ENCODE assay signal across 22 cellular contexts in the genomic region with DNA sequence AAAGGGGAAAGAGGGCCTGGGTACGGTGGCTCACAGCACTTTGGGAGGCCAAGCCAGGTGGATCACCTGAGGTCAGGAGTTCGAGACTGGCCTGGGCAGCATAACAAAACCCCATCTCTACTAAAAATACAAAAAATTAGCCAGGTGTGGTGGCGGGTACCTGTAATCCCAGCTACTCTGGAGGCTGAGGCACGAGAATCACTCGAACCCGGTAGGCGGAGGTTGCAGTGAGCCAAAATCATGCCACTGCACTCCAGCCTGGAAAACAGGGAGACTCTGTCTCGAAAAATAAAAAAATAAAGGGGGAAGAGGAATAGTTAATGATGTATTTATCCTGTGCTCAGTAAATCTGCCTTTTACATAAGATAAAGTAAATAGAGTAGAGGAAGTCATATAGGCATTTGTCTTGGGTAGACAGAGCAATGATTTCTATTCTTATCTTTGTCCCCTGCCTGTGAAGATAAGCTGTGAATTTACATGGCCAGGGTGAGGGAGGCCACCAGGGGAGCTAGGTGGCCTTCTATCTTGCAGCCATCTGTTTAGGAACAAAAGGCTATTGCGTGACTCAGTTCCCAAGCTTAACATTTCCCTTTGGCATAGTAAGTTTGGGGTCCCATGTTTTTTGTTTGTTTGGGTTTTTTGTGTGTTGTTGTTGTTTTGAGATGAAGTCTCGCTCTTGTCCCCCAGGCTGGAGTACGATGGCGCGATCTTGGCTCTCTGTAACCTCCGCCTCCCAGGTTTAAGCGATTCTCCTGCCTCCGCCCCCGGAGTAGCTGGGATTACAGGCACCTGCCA.
DNase-seq lines count a peak whose midpoint lies in the region; FAIRE-seq and TF ChIP-seq lines count a peak whose summit lies in the region.
"Had no signal": no experiment of that assay in that cellular context is flagged by ENCODE, and none has a peak within 500 bp of the region (broad histone marks: within the 10 kb centered on the region; RNA-seq: fewer than 3 reads in every experiment).

No MANE protein-coding gene starts in this region.

- H3K4me2 ChIP-seq in H1 (ENCODE audit: insufficient read depth in 1 of 2, low read depth in 2 of 2, low read length in 2 of 2) (no peak overlapping the region), neural progenitor cell (no peak overlapping the region)

- H3K79me2 ChIP-seq in H1 (ENCODE audit: control insufficient read depth in 1 of 2, insufficient read depth in 2 of 2, low read length in 2 of 2), result no peaks in the 10 kb centered on the region
- no peaks in the 10 kb centered on the region for H3K79me2 ChIP-seq in neural progenitor cell (ENCODE audit: low read depth)

- H3K4me3 Mint-ChIP-seq in neural progenitor cell, result no peak overlapping the region
- H3K4me3 Mint-ChIP-seq: stimulated activated memory B cell treated with anti-CD40 and anti-IgM and Interleukin-4, amounts not matched to agents 10 μg/mL and 1 μg/mL and 100 μg/mL, for 72 hours had no signal

- no peak overlapping the region for H2AK5ac ChIP-seq in H1 (ENCODE audit: low read depth, low read length)

- H3K23ac ChIP-seq in H1 (ENCODE audit: insufficient read length), result no peak overlapping the region

- H3K9me3 Mint-ChIP-seq in neural progenitor cell, result no peaks in the 10 kb centered on the region
- H3K9me3 Mint-ChIP-seq: stimulated activated memory B cell treated with anti-CD40 and anti-IgM and Interleukin-4, amounts not matched to agents 10 μg/mL and 1 μg/mL and 100 μg/mL, for 72 hours had no signal

- 0 out of 2 replicates have a peak, but pooled peaks have one; percentile 3 for TF ChIP-seq CTCF in GM12874 (IDR thresholded peaks at IDR 0.05; ENCODE audit: insufficient read depth, low read depth, low read length)
- TF ChIP-seq CTCF in NB4 (IDR thresholded peaks at IDR 0.05; ENCODE audit: low read depth, low read length), result no peak
- peak in 2 of 3 experiments; percentile 30 to 34; a peak in 3 of 4 replicates for TF ChIP-seq CTCF in H1 (IDR thresholded peaks at IDR 0.05; ENCODE audit: control extremely low read depth in 1 of 3, insufficient read depth in 1 of 3, low read depth in 1 of 3, low read length in 3 of 3)
- TF ChIP-seq CTCF in neural progenitor cell (IDR thresholded peaks at IDR 0.05), result peak; percentile 36

- peaks cover 49% of the 10 kb centered on the region for H3K4me1 Mint-ChIP-seq in neural progenitor cell

- TF ChIP-seq EP300 in H1 (IDR thresholded peaks at IDR 0.05; ENCODE audit: borderline replicate concordance in 1 of 2, low read depth in 2 of 2, low read length in 2 of 2), result no peak

- H3K9ac ChIP-seq in H1 (replicated peaks in 1 of 4; ENCODE audit: extremely low read depth in 1 of 4, low read depth in 3 of 4, low read length in 3 of 4), result no peak overlapping the region
- no peak overlapping the region for H3K9ac ChIP-seq in neural progenitor cell

- no peak overlapping the region; the same call in 1 of the 2 replicates for H4K8ac ChIP-seq in H1 (ENCODE audit: extremely low read depth, insufficient read depth, low read length)

- POLR2A ChIA-PET in H1 (lab: Charles Lee; ENCODE audit: partially characterized antibody), result interaction anchor here (0.6 to 1.3 kb wide), 3 partner anchors 73 to 494 kb away, joined by 3 to 7 read pairs (median 3); a partner anchor contains a TSS

- no peak overlapping the region for H2AFZ ChIP-seq in H1 (ENCODE audit: low read length)
- H2AFZ ChIP-seq in neural progenitor cell (replicated peaks), result no peak overlapping the region

- H4K5ac ChIP-seq in H1 (ENCODE audit: insufficient read length, low read depth, low read length), result no peak overlapping the region

- no peak overlapping the region for H2BK12ac ChIP-seq in H1 (ENCODE audit: low read depth, low read length)

- H3K18ac ChIP-seq in H1 (ENCODE audit: extremely low read depth, low read length), result no peak overlapping the region; the same call in 1 of the 2 replicates

- TF ChIP-seq RAD21 in H1 (IDR thresholded peaks at IDR 0.05 in 1 of 2, conservative IDR thresholded peaks at IDR 0.05 in 1 of 2; ENCODE audit: low read depth in 2 of 2, low read length in 2 of 2), result peak; percentile 17 to 39; a peak in 3 of 4 replicates

- CTCF ChIA-PET in H1 (lab: Charles Lee; ENCODE audit: partially characterized antibody), result interaction anchor here (0.6 to 12.9 kb wide), 10 partner anchors 9 to 183 kb away, joined by 3 to 84 read pairs (median 4); no protein-coding TSS in a partner anchor

- H3K4ac ChIP-seq in H1 (replicated peaks; ENCODE audit: insufficient read length, low read depth, low read length), result no peak overlapping the region

- 94% methylated on average over 17 of the region's 17 CpGs; no CpG with 5 or more reads in 1 of the 2 experiments for WGBS in H1 (ENCODE audit: extremely low coverage in 1 of 2, insufficient coverage in 1 of 2, insufficient read length in 1 of 2, insufficient replicate concordance in 2 of 2, low coverage in 1 of 2, low lambda C conversion rate in 2 of 2, missing lambda C conversion rate in 1 of 2), 2 experiments

- no peaks in the 10 kb centered on the region for H3K79me1 ChIP-seq in H1 (ENCODE audit: low read depth, low read length)

- TF ChIP-seq POLR2A in NB4 (IDR thresholded peaks at IDR 0.05; ENCODE audit: extremely low read depth, insufficient read length), result no peak
- TF ChIP-seq POLR2A in H1 (IDR thresholded peaks at IDR 0.05; ENCODE audit: control extremely low read depth in 1 of 2, low read depth in 2 of 2, low read length in 2 of 2), result no peak

- DNase-seq in NB4 (ENCODE audit: low read depth), result peak; percentile 44
- DNase-seq in H1 (ENCODE audit: low read depth in 1 of 2, low spot score in 2 of 2), result no peak
- no peak for DNase-seq in neural progenitor cell (ENCODE audit: low spot score)
- DNase-seq in NCI-H2029 (lab: John Stamatoyannopoulos, UW), result no peak
- DNase-seq in DMS79 (lab: John Stamatoyannopoulos, UW), result no peak
- no peak for DNase-seq in activated T-cell treated with anti-CD3 and anti-CD28 coated beads for 4 hours
- DNase-seq: activated CD4-positive, alpha-beta T cell treated with anti-CD3 and anti-CD28 coated beads, Interleukin-2, amount 50 U/mL, for 1 hour; activated CD8-positive, alpha-beta memory T cell treated with anti-CD3 and anti-CD28 coated beads, Interleukin-2, amount 50 U/mL, for 4 hours; activated gamma-delta T cell treated with Interleukin-2 at 50 U/mL for 16 hours; amygdala; caudate nucleus; EL; glutamatergic neuron; GOT3; left ventricle myocardium inferior; NCI-H1694 treated with DMSO at 0.1 percent for 48 hours; nucleus accumbens; retina; SW 1271 had no signal

- peak overlapping the region; percentile 21 for H3K27ac Mint-ChIP-seq in neural progenitor cell
- H3K27ac Mint-ChIP-seq: stimulated activated memory B cell treated with anti-CD40 and anti-IgM and Interleukin-4, amounts not matched to agents 10 μg/mL and 1 μg/mL and 100 μg/mL, for 72 hours had no signal

- H3K9me3 ChIP-seq in H1 (ENCODE audit: insufficient read depth in 2 of 2, low read depth in 1 of 2, low read length in 1 of 2) (no peaks in the 10 kb centered on the region), neural progenitor cell (ENCODE audit: low read depth) (no peaks in the 10 kb centered on the region)
- H3K9me3 ChIP-seq: left ventricle myocardium inferior had no signal

- no peak for FAIRE-seq in H1 (lab: Jason Lieb, UNC)
- FAIRE-seq: TTC549 had no signal

- H4K20me1 ChIP-seq in H1 (replicated peaks in 1 of 2; ENCODE audit: control insufficient read depth in 1 of 2, insufficient read depth in 2 of 2, low read length in 2 of 2) (no peaks in the 10 kb centered on the region), neural progenitor cell (ENCODE audit: low read depth) (no peaks in the 10 kb centered on the region)

- H3K23me2 ChIP-seq in H1 (ENCODE audit: low read depth, low read length), result no peaks in the 10 kb centered on the region

- no peak overlapping the region for H2BK120ac ChIP-seq in H1 (replicated peaks; ENCODE audit: low read depth, low read length)

- H3K36me3 ChIP-seq in H1 (ENCODE audit: control insufficient read depth in 2 of 4, insufficient read depth in 4 of 4, low read length in 3 of 4) (peaks cover 0 to 2% (median 0%) of the 10 kb centered on the region in 4 experiments; a peak in 1 of 8 replicates), neural progenitor cell (no peaks in the 10 kb centered on the region)
- H3K36me3 ChIP-seq: left ventricle myocardium inferior had no signal

- peaks cover 4 to 10% (median 8%) of the 10 kb centered on the region in 4 experiments; a peak in 6 of 7 replicates for H3K4me1 ChIP-seq in H1 (replicated peaks in 1 of 4; ENCODE audit: control insufficient read depth in 3 of 4, insufficient read depth in 4 of 4, low read length in 3 of 4)
- H3K4me1 ChIP-seq in neural progenitor cell, result peaks cover 19% of the 10 kb centered on the region

- no peak overlapping the region for H2BK15ac ChIP-seq in H1 (ENCODE audit: low read length)

- H3K36me3 Mint-ChIP-seq in neural progenitor cell, result peaks cover 4% of the 10 kb centered on the region
- H3K36me3 Mint-ChIP-seq: stimulated activated memory B cell treated with anti-CD40 and anti-IgM and Interleukin-4, amounts not matched to agents 10 μg/mL and 1 μg/mL and 100 μg/mL, for 72 hours had no signal

- no peak overlapping the region for H3K14ac ChIP-seq in H1 (ENCODE audit: insufficient read length)

- no peak overlapping the region for H2BK5ac ChIP-seq in H1 (ENCODE audit: low read depth, low read length)

- no peak overlapping the region for H2BK20ac ChIP-seq in H1 (ENCODE audit: low read length)

- H3K56ac ChIP-seq in H1 (replicated peaks; ENCODE audit: insufficient read length, low read depth, low read length), result no peak overlapping the region

- H3K27me3 Mint-ChIP-seq in neural progenitor cell (ENCODE audit: insufficient read depth, low read depth), result peaks cover 6% of the 10 kb centered on the region

- H3K27ac ChIP-seq in H1 (ENCODE audit: low read depth, low read length), result no peak overlapping the region
- peak overlapping the region; percentile 62 for H3K27ac ChIP-seq in neural progenitor cell
- H3K27ac ChIP-seq: left ventricle myocardium inferior had no signal

- no peak overlapping the region for H4K91ac ChIP-seq in H1 (replicated peaks; ENCODE audit: insufficient read length, low read length)

- H3K4me3 ChIP-seq in NB4 (ENCODE audit: low read depth, low read length) (no peak overlapping the region), H1 (ENCODE audit: extremely low read depth in 1 of 4, insufficient read depth in 2 of 4, low read depth in 3 of 4, low read length in 4 of 4) (no peak overlapping the region), neural progenitor cell (no peak overlapping the region)
- H3K4me3 ChIP-seq: left ventricle myocardium inferior had no signal

- H3F3A ChIP-seq in neural progenitor cell (ENCODE audit: low read depth), result peaks cover 33% of the 10 kb centered on the region

- H3K27me3 ChIP-seq in H1 (replicated peaks in 1 of 4; ENCODE audit: control insufficient read depth in 3 of 4, extremely low read depth in 1 of 4, insufficient read depth in 3 of 4, low read length in 3 of 4) (no peaks in the 10 kb centered on the region), neural progenitor cell (no peaks in the 10 kb centered on the region)

TF ChIP-seq in H1, 55 proteins besides CTCF, POLR2A, EP300 and RAD21 (continues in another document):
- TF ChIP-seq TEAD4 (IDR thresholded peaks at IDR 0.05; ENCODE audit: low read depth, low read length), result no peak
- TF ChIP-seq POLR2AphosphoS5 (IDR thresholded peaks at IDR 0.05; ENCODE audit: low read depth, low read length), result no peak
- TF ChIP-seq TAF1 (IDR thresholded peaks at IDR 0.05; ENCODE audit: low read depth, low read length), result no peak
- TF ChIP-seq SP1 (IDR thresholded peaks at IDR 0.05; ENCODE audit: low read depth, low read length), result no peak
